Comparison of ENCODE assay signal across 1 cellular context in genomic region chr7:150975536-150976285, GRCh38.
TF ChIP-seq lines count a peak whose summit lies in the region.

No MANE protein-coding gene starts in this region.

TF ChIP-seq in SK-N-SH, 30 proteins besides CTCF, POLR2A, EP300 and RAD21 (continued from another document):
- TF ChIP-seq PBX3 (IDR thresholded peaks at IDR 0.05), result no peak
- TF ChIP-seq YY1 (IDR thresholded peaks at IDR 0.05; ENCODE audit: low read depth), result no peak
- no peak for TF ChIP-seq FOSL2 (IDR thresholded peaks at IDR 0.05; ENCODE audit: borderline replicate concordance, low read depth)
- TF ChIP-seq, protein P1, sequence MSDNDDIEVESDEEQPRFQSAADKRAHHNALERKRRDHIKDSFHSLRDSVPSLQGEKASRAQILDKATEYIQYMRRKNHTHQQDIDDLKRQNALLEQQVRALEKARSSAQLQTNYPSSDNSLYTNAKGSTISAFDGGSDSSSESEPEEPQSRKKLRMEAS (IDR thresholded peaks at IDR 0.05; ENCODE audit: low read depth), result no peak
- no peak for TF ChIP-seq EZH2phosphoT487 (IDR thresholded peaks at IDR 0.05; ENCODE audit: borderline replicate concordance, low read depth)
- TF ChIP-seq GABPA (IDR thresholded peaks at IDR 0.05; ENCODE audit: low read depth), result no peak
- no peak for TF ChIP-seq MEF2A (IDR thresholded peaks at IDR 0.05; ENCODE audit: borderline replicate concordance, low read depth)
- peak; percentile 79 for TF ChIP-seq MXI1 (IDR thresholded peaks at IDR 0.05; ENCODE audit: low read depth, low read length)
- no peak for TF ChIP-seq USF1 (IDR thresholded peaks at IDR 0.05; ENCODE audit: borderline replicate concordance, low read depth)
- no peak for TF ChIP-seq NRF1 (IDR thresholded peaks at IDR 0.05; ENCODE audit: low read depth, low read length)
- no peak for TF ChIP-seq ZBTB33 (IDR thresholded peaks at IDR 0.05; ENCODE audit: borderline replicate concordance, low read depth)
- no peak for TF ChIP-seq POLR2AphosphoS5 (IDR thresholded peaks at IDR 0.05; ENCODE audit: low read depth, low read length)
- no peak for TF ChIP-seq RXRA (IDR thresholded peaks at IDR 0.05; ENCODE audit: borderline replicate concordance, low read depth)
- TF ChIP-seq ELF1 (IDR thresholded peaks at IDR 0.05), result no peak
- no peak for TF ChIP-seq SIN3A (IDR thresholded peaks at IDR 0.05; ENCODE audit: borderline replicate concordance, low read depth, low read length)
- no peak for TF ChIP-seq FOXM1 (IDR thresholded peaks at IDR 0.05; ENCODE audit: low read depth)
- TF ChIP-seq TAF1 (IDR thresholded peaks at IDR 0.05; ENCODE audit: borderline replicate concordance, low read depth, low read length), result no peak
- no peak for TF ChIP-seq SMC3 (IDR thresholded peaks at IDR 0.05; ENCODE audit: low read depth, low read length)
- TF ChIP-seq GATA2 (CRISPR knock-in tag; IDR thresholded peaks at IDR 0.05), result peak; percentile 88
- no peak for TF ChIP-seq TEAD4 (IDR thresholded peaks at IDR 0.05; ENCODE audit: borderline replicate concordance, insufficient read depth)
- TF ChIP-seq RCOR1 (IDR thresholded peaks at IDR 0.05; ENCODE audit: low read length), result peak; percentile 82
- no peak for TF ChIP-seq JUND (IDR thresholded peaks at IDR 0.05)
- TF ChIP-seq CHD2 (IDR thresholded peaks at IDR 0.05; ENCODE audit: low read length, partially characterized antibody), result peak; percentile 62
- peak; percentile 83 for TF ChIP-seq FOXJ3 (CRISPR knock-in tag; IDR thresholded peaks at IDR 0.05)
- TF ChIP-seq NFIC (IDR thresholded peaks at IDR 0.05; ENCODE audit: borderline replicate concordance), result no peak
- TF ChIP-seq RFX5 (IDR thresholded peaks at IDR 0.05; ENCODE audit: low read length), result no peak
- TF ChIP-seq TCF12 (IDR thresholded peaks at IDR 0.05), result 0 out of 2 replicates have a peak, but pooled peaks have one; percentile 31
- TF ChIP-seq REST (IDR thresholded peaks at IDR 0.05; ENCODE audit: low read depth, low read length), result no peak
TF ChIP-seq in SK-N-SH: peak in this region for 6.
